Comparison of ENCODE assay signal across 1 cellular context in genomic region chr2:226760412-226761194, GRCh38.
A peak's percentile ranks its signal among the peaks of the same experiment; 100 is the strongest.
TF ChIP-seq lines count a peak whose summit lies in the region.

No MANE protein-coding gene starts in this region.

TF ChIP-seq in HepG2, 621 proteins besides CTCF, POLR2A, EP300 and RAD21 (continued from another document and continues in another):
- TF ChIP-seq REL (CRISPR knock-in tag; conservative IDR thresholded peaks at IDR 0.05) (no peak), ZNF44 (CRISPR knock-in tag; IDR thresholded peaks at IDR 0.05) (peak; percentile 51; the same call in 1 of the 2 replicates), SALL2 (CRISPR knock-in tag; IDR thresholded peaks at IDR 0.05) (no peak), TOPORS (CRISPR knock-in tag; IDR thresholded peaks at IDR 0.05) (peak; percentile 89; the same call in 1 of the 2 replicates), YEATS2 (CRISPR knock-in tag; IDR thresholded peaks at IDR 0.05; ENCODE audit: borderline replicate concordance) (peak; percentile 68; the same call in 1 of the 2 replicates), ZNF609 (CRISPR knock-in tag; IDR thresholded peaks at IDR 0.05; ENCODE audit: borderline replicate concordance) (peak; percentile 66; the same call in 1 of the 2 replicates), KMT2B (CRISPR knock-in tag; IDR thresholded peaks at IDR 0.05) (peak; percentile 64; the same call in 1 of the 2 replicates), AHDC1 (CRISPR knock-in tag; IDR thresholded peaks at IDR 0.05; ENCODE audit: borderline replicate concordance) (peak; percentile 97), ESRRA (CRISPR knock-in tag; IDR thresholded peaks at IDR 0.05; ENCODE audit: low read depth) (peak; percentile 71; the same call in 1 of the 2 replicates), ZNF256 (CRISPR knock-in tag; conservative IDR thresholded peaks at IDR 0.05) (peak; percentile 71; the same call in 1 of the 2 replicates), ZNF343 (CRISPR knock-in tag; IDR thresholded peaks at IDR 0.05) (peak; percentile 96), ZNF333 (CRISPR knock-in tag; IDR thresholded peaks at IDR 0.05; ENCODE audit: borderline replicate concordance) (no peak), ZNF788 (CRISPR knock-in tag; IDR thresholded peaks at IDR 0.05; ENCODE audit: borderline replicate concordance) (peak; percentile 39; the same call in 1 of the 2 replicates), DNMT3B (CRISPR knock-in tag; conservative IDR thresholded peaks at IDR 0.05) (no peak), HCFC1 (IDR thresholded peaks at IDR 0.05; ENCODE audit: low read depth, low read length) (no peak), MTERF4 (CRISPR knock-in tag; IDR thresholded peaks at IDR 0.05) (no peak), EHMT2 (IDR thresholded peaks at IDR 0.05; ENCODE audit: borderline replicate concordance, low read depth, low read length) (peak; percentile 90), GATA4 (IDR thresholded peaks at IDR 0.05; ENCODE audit: borderline replicate concordance, low read depth) (peak; percentile 42; the same call in 1 of the 2 replicates), ZBTB40 (IDR thresholded peaks at IDR 0.05) (no peak), ZBTB40 (CRISPR knock-in tag; IDR thresholded peaks at IDR 0.05) (peak; percentile 35; the same call in 1 of the 2 replicates), CEBPG (CRISPR knock-in tag; IDR thresholded peaks at IDR 0.05) (peak; percentile 97), ZNF605 (CRISPR knock-in tag; IDR thresholded peaks at IDR 0.05) (peak; percentile 61; the same call in 1 of the 2 replicates), POGK (CRISPR knock-in tag; conservative IDR thresholded peaks at IDR 0.05) (peak; percentile 81), ARID3A (IDR thresholded peaks at IDR 0.05; ENCODE audit: low read depth, low read length) (peak; percentile 65; the same call in 1 of the 2 replicates), ZNF205 (CRISPR knock-in tag; IDR thresholded peaks at IDR 0.05) (peak; percentile 90), THAP11 (CRISPR knock-in tag; IDR thresholded peaks at IDR 0.05) (peak; percentile 72), ZMAT3 (CRISPR knock-in tag; conservative IDR thresholded peaks at IDR 0.05) (peak; percentile 80; the same call in 1 of the 2 replicates)
